8 cellular contexts compared by ENCODE assay signal in genomic region chr5:177491429-177491945, GRCh38. TPM values are rescaled to one million over a fixed set of nuclear protein-coding genes. Genes with fewer than 3 reads are reported as not detected.
DNase-seq lines count a peak whose midpoint lies in the region; ATAC-seq, FAIRE-seq and TF ChIP-seq lines count a peak whose summit lies in the region.

No MANE protein-coding gene starts in this region.

- BruUV-seq in K562 (replicated peaks; lab: Mats Ljungman, UMichigan), result no TSS peak

- WGBS in K562 (ENCODE audit: insufficient coverage, low coverage, missing lambda C conversion rate), result 2% methylated on average over 18 of the region's 43 CpGs

- in situ Hi-C loops in K562 (cut with MboI), result no loop called here

- H3K4me1 Mint-ChIP-seq in mesothelial cell of epicardium, result peaks cover 38% of the 10 kb centered on the region

- H3K4me1 ChIP-seq in Loucy (ENCODE audit: insufficient read depth, low read length, poor library complexity, severe bottlenecking) (peaks cover 5% of the 10 kb centered on the region), K562 (replicated peaks in 1 of 2; ENCODE audit: control insufficient read depth in 2 of 2, insufficient read depth in 2 of 2, low read length in 2 of 2) (peaks cover 40 to 79% of the 10 kb centered on the region in 2 experiments)

- H2AFZ ChIP-seq in Loucy (ENCODE audit: low read length) (no peak overlapping the region), K562 (ENCODE audit: low read depth, low read length) (no peak overlapping the region)

- FAIRE-seq in K562 (lab: Jason Lieb, UNC), result peak; percentile 70

- 0 out of 2 replicates have a peak, but pooled peaks have one; percentile 10 for TF ChIP-seq EP300 in K562 (IDR thresholded peaks at IDR 0.05; ENCODE audit: low read length)

- no peak overlapping the region for H3K4me3 Mint-ChIP-seq in mesothelial cell of epicardium

- H3F3A ChIP-seq in Loucy (ENCODE audit: low read depth), result no peaks in the 10 kb centered on the region

- peak overlapping the region; percentile 53 for H3K27ac Mint-ChIP-seq in mesothelial cell of epicardium

- H4K20me1 ChIP-seq in Loucy (ENCODE audit: insufficient read depth, low read length, poor library complexity, severe bottlenecking) (peaks cover 13% of the 10 kb centered on the region), K562 (replicated peaks; ENCODE audit: control insufficient read depth, insufficient read depth, low read length) (peaks cover 3% of the 10 kb centered on the region; the same call in 1 of the 2 replicates)

- peak overlapping the region; percentile 23; the same call in 1 of the 3 replicates for H3K27ac ChIP-seq in K562 (ENCODE audit: extremely low read depth, low read depth, low read length)

- H3K9me3 ChIP-seq in Loucy (ENCODE audit: insufficient read depth, low read depth, low read length), result no peaks in the 10 kb centered on the region
- H3K9me3 ChIP-seq in K562 (replicated peaks; ENCODE audit: control insufficient read depth, insufficient read depth, low read depth, low read length), result no peaks in the 10 kb centered on the region

- no peaks in the 10 kb centered on the region for H3K9me3 Mint-ChIP-seq in mesothelial cell of epicardium

- peak; percentile 87 for ATAC-seq in K562
- no peak for ATAC-seq in GM19035 (IDR thresholded peaks at IDR 0.05; ENCODE audit: unreplicated experiment)

- H3K4me3 ChIP-seq in Loucy (ENCODE audit: low read length, poor library complexity, severe bottlenecking) (no peak overlapping the region), K562 (no peak overlapping the region)

- no peak for TF ChIP-seq POLR2A in K562 (conservative IDR thresholded peaks at IDR 0.05)

- H3K79me2 ChIP-seq in Loucy (ENCODE audit: insufficient read depth, low read length) (peaks cover 33% of the 10 kb centered on the region; the same call in 1 of the 2 replicates), K562 (ENCODE audit: control insufficient read depth, insufficient read depth, low read length) (peaks cover 38% of the 10 kb centered on the region)

- no peaks in the 10 kb centered on the region for H3K27me3 ChIP-seq in Loucy (ENCODE audit: insufficient read depth, low read length, poor library complexity, severe bottlenecking)
- H3K27me3 ChIP-seq in K562 (ENCODE audit: control insufficient read depth in 2 of 2, insufficient read depth in 2 of 2, low read length in 2 of 2), result no peaks in the 10 kb centered on the region

- peak; percentile 49 for TF ChIP-seq CTCF in GM10248 (IDR thresholded peaks at IDR 0.05; ENCODE audit: control extremely low read depth, extremely low read depth, low read depth, missing control alignments)
- peak; percentile 23; the same call in 1 of the 2 replicates for TF ChIP-seq CTCF in Loucy (conservative IDR thresholded peaks at IDR 0.05; ENCODE audit: low read length)
- peak; percentile 97 to 99 (median 98) for TF ChIP-seq CTCF in K562 (IDR thresholded peaks at IDR 0.05 in 2 of 3, conservative IDR thresholded peaks at IDR 0.05 in 1 of 3; ENCODE audit: insufficient read depth in 2 of 3, low read depth in 1 of 3, low read length in 3 of 3)
- TF ChIP-seq CTCF in mesothelial cell of epicardium (IDR thresholded peaks at IDR 0.05; ENCODE audit: unreplicated experiment), result peak; percentile 99

- DNase-seq in GM10248 (ENCODE audit: extremely low spot score) (peak; percentile 59), K562 (ENCODE audit: extremely low read depth in 1 of 4, low spot score in 3 of 4) (peak; percentile 94 to 97 (median 96)), mesothelial cell of epicardium (ENCODE audit: low spot score in 2 of 2, unreplicated experiment in 2 of 2) (peak; percentile 67 to 83), middle frontal gyrus (ENCODE audit: extremely low spot score, low spot score) (no peak), NCI-H1436 (lab: John Stamatoyannopoulos, UW) (no peak), NCI-H524 treated with DMSO at 0.1 percent for 48 hours (lab: John Stamatoyannopoulos, UW) (no peak)

- no peaks in the 10 kb centered on the region for H3K27me3 Mint-ChIP-seq in mesothelial cell of epicardium (ENCODE audit: low read depth)

- H3K9ac ChIP-seq in Loucy (ENCODE audit: low read depth, low read length, poor library complexity, severe bottlenecking) (no peak overlapping the region), K562 (ENCODE audit: insufficient read depth in 1 of 2, low read depth in 2 of 2, low read length in 2 of 2) (no peak overlapping the region)

- TF ChIP-seq RAD21 in K562 (CRISPR knock-in tag; conservative IDR thresholded peaks at IDR 0.05 in 1 of 2, IDR thresholded peaks at IDR 0.05 in 1 of 2), result peak; percentile 75 to 93

- H3K4me2 ChIP-seq in Loucy (ENCODE audit: low read depth, low read length, poor library complexity, severe bottlenecking) (no peak overlapping the region), K562 (ENCODE audit: insufficient read depth, low read length) (0 out of 2 replicates have a peak overlapping the region, but pooled peaks have one; percentile 6)

- no peaks in the 10 kb centered on the region for H3K9me1 ChIP-seq in K562 (ENCODE audit: control insufficient read depth, insufficient read depth, low read length)

- intact Hi-C loops in K562 (cut with micrococcal nuclease), result loop anchor here (1.0 kb wide), 1 partner anchor 10 kb away; no protein-coding TSS in a partner anchor

- CTCF ChIA-PET in GM10248 (lab: Yijun Ruan, JAX), result interaction anchor here (1.2 to 3.3 kb wide), 5 partner anchors 10 to 87 kb away, joined by 3 to 22 read pairs (median 17); no protein-coding TSS in a partner anchor
- CTCF ChIA-PET in K562 (lab: Yijun Ruan, JAX; ENCODE audit: low intra/inter-chr PET ratio), result interaction anchor here (0.6 to 2.2 kb wide), 3 partner anchors 9 to 19 kb away, joined by 3 to 19 read pairs (median 4); no protein-coding TSS in a partner anchor

- peaks cover 28% of the 10 kb centered on the region for H3K36me3 Mint-ChIP-seq in mesothelial cell of epicardium

- H3K9me2 ChIP-seq in Loucy (replicated peaks; ENCODE audit: low read depth, low read length), result no peaks in the 10 kb centered on the region

- POLR2A ChIA-PET in GM10248 (lab: Yijun Ruan, JAX), result no interaction called here
- POLR2A ChIA-PET in K562 (lab: Yijun Ruan, JAX), result interaction anchor here (1.0 to 4.0 kb wide), 9 partner anchors 10 to 37 kb away, joined by 3 to 21 read pairs (median 7); partner anchors contain the start of genes DBN1 and DOK3

- H3K36me3 ChIP-seq in Loucy (ENCODE audit: insufficient read depth, low read length) (peaks cover 4% of the 10 kb centered on the region; the same call in 1 of the 2 replicates), K562 (ENCODE audit: control insufficient read depth, insufficient read depth, low read length) (peaks cover 84% of the 10 kb centered on the region; the same call in 2 of the 3 replicates)

RNA-seq across cellular contexts. Expression of gene PDLIM7, which starts 5.9 kb away (rescaled TPM):
- total RNA-seq in K562 (2011; cell fraction: chromatin; rRNA removed; ENCODE audit: low replicate concordance), result 145 and 420 TPM in 2 replicates
- total RNA-seq in K562 (2011; cell fraction: nucleolus; rRNA removed), result 271 and 275 TPM in 2 replicates
- 200 and 231 TPM in 2 replicates for total RNA-seq in K562 (2011; cell fraction: nucleoplasm; rRNA removed)
- total RNA-seq in K562 (2014; rRNA removed) (85.6 and 89.0 TPM in 2 replicates), K562 (2014; rRNA removed; fragmentation: Illumina TruSeq; extraction: Trizol) (6.4 and 10.4 TPM in 2 replicates), K562 (2015; rRNA removed; fragmentation: Illumina TruSeq; extraction: Trizol) (32.6 and 38.1 TPM in 2 replicates), K562 (2021) (112 and 124 TPM in 2 replicates), mesothelial cell of epicardium (472 to 494 TPM (median 482 TPM) in 3 replicates)
- polyA plus RNA-seq in K562 (2011; rRNA removed) (34.7 and 66.8 TPM in 2 replicates), K562 (2014; fragmentation: Illumina TruSeq; extraction: Trizol) (25.5 and 49.4 TPM in 2 replicates), K562 (2014; fragmentation: Nextera tagmentation; extraction: Ambion mirVana) (1 to 10 TPM; 2.1 to 4.1 TPM), K562 (2014; rRNA removed) (115 and 119 TPM in 2 replicates)
- 40.6 and 105 TPM in 2 replicates for polyA plus RNA-seq in K562 (2011; cell fraction: cytosol; rRNA removed)
- 255 and 454 TPM in 2 replicates for polyA plus RNA-seq in K562 (2011; cell fraction: nucleus; rRNA removed)
- polyA plus RNA-seq in K562 (2012), result 79.5 and 127 TPM in 2 replicates
- polyA minus RNA-seq in K562 (2011; rRNA and poly(A)+ RNA removed), result 18.4 and 18.7 TPM in 2 replicates
- 39.0 and 41.5 TPM in 2 replicates for polyA minus RNA-seq in K562 (2011; cell fraction: cytosol; rRNA and poly(A)+ RNA removed)
- polyA minus RNA-seq in K562 (2011; cell fraction: nucleus; rRNA and poly(A)+ RNA removed), result 90.7 and 100 TPM in 2 replicates

RNA-seq across cellular contexts. Expression of gene DBN1, which starts 18.1 kb away (rescaled TPM):
- 62.9 and 114 TPM in 2 replicates for total RNA-seq in K562 (2011; cell fraction: chromatin; rRNA removed; ENCODE audit: low replicate concordance)
- total RNA-seq in K562 (2011; cell fraction: nucleolus; rRNA removed), result 51.0 and 54.6 TPM in 2 replicates
- 24.9 and 46.2 TPM in 2 replicates for total RNA-seq in K562 (2011; cell fraction: nucleoplasm; rRNA removed)
- total RNA-seq in K562 (2014; rRNA removed) (72.9 and 87.2 TPM in 2 replicates), K562 (2014; rRNA removed; fragmentation: Illumina TruSeq; extraction: Trizol) (11.7 and 12.3 TPM in 2 replicates), K562 (2015; rRNA removed; fragmentation: Illumina TruSeq; extraction: Trizol) (27.9 and 33.0 TPM in 2 replicates), K562 (2021) (78.9 and 84.3 TPM in 2 replicates), mesothelial cell of epicardium (365 to 369 TPM (median 367 TPM) in 3 replicates)
- polyA plus RNA-seq in K562 (2011; rRNA removed) (34.3 and 44.2 TPM in 2 replicates), K562 (2014; fragmentation: Illumina TruSeq; extraction: Trizol) (22.1 and 54.4 TPM in 2 replicates), K562 (2014; fragmentation: Nextera tagmentation; extraction: Ambion mirVana) (under 1 TPM; 0.25 to 0.34 TPM), K562 (2014; rRNA removed) (53.2 and 81.8 TPM in 2 replicates)
- polyA plus RNA-seq in K562 (2011; cell fraction: cytosol; rRNA removed), result 21.2 and 83.9 TPM in 2 replicates
- polyA plus RNA-seq in K562 (2011; cell fraction: nucleus; rRNA removed), result 142 and 188 TPM in 2 replicates
- polyA plus RNA-seq in K562 (2012), result 44.7 and 45.1 TPM in 2 replicates
- polyA minus RNA-seq in K562 (2011; rRNA and poly(A)+ RNA removed), result 20.0 and 24.6 TPM in 2 replicates
- polyA minus RNA-seq in K562 (2011; cell fraction: cytosol; rRNA and poly(A)+ RNA removed), result 26.6 and 37.0 TPM in 2 replicates
- 30.0 and 61.5 TPM in 2 replicates for polyA minus RNA-seq in K562 (2011; cell fraction: nucleus; rRNA and poly(A)+ RNA removed)

RNA-seq across cellular contexts. Expression of gene DOK3, which starts 18.1 kb away (rescaled TPM):
- 31.3 and 80.0 TPM in 2 replicates for total RNA-seq in K562 (2011; cell fraction: chromatin; rRNA removed; ENCODE audit: low replicate concordance)
- 40.8 and 45.7 TPM in 2 replicates for total RNA-seq in K562 (2011; cell fraction: nucleolus; rRNA removed)
- total RNA-seq in K562 (2011; cell fraction: nucleoplasm; rRNA removed), result 31.9 and 45.3 TPM in 2 replicates
- total RNA-seq in K562 (2014; rRNA removed) (9.2 and 11.0 TPM in 2 replicates), K562 (2014; rRNA removed; fragmentation: Illumina TruSeq; extraction: Trizol) (2.0 TPM in 2 replicates), K562 (2015; rRNA removed; fragmentation: Illumina TruSeq; extraction: Trizol) (5.9 and 7.2 TPM in 2 replicates), K562 (2021) (15.7 and 21.1 TPM in 2 replicates), mesothelial cell of epicardium (4.7 to 7.8 TPM (median 5.8 TPM) in 3 replicates)
- polyA plus RNA-seq in K562 (2011; rRNA removed) (8.0 and 16.1 TPM in 2 replicates), K562 (2014; fragmentation: Illumina TruSeq; extraction: Trizol) (10.1 and 12.5 TPM in 2 replicates), K562 (2014; fragmentation: Nextera tagmentation; extraction: Ambion mirVana) (1 to 10 TPM; 1.3 to 1.7 TPM), K562 (2014; rRNA removed) (16.9 and 23.0 TPM in 2 replicates)
- polyA plus RNA-seq in K562 (2011; cell fraction: cytosol; rRNA removed), result 15.1 and 21.5 TPM in 2 replicates
- polyA plus RNA-seq in K562 (2011; cell fraction: nucleus; rRNA removed), result 70.3 and 111 TPM in 2 replicates
- polyA plus RNA-seq in K562 (2012), result 14.5 and 23.5 TPM in 2 replicates
- polyA minus RNA-seq in K562 (2011; rRNA and poly(A)+ RNA removed), result 3.9 and 4.1 TPM in 2 replicates
- 7.4 and 11.9 TPM in 2 replicates for polyA minus RNA-seq in K562 (2011; cell fraction: cytosol; rRNA and poly(A)+ RNA removed)
- polyA minus RNA-seq in K562 (2011; cell fraction: nucleus; rRNA and poly(A)+ RNA removed), result 18.3 and 19.9 TPM in 2 replicates

RNA-seq across cellular contexts. Expression of gene DDX41, which starts 25.3 kb away (rescaled TPM):
- 156 and 392 TPM in 2 replicates for total RNA-seq in K562 (2011; cell fraction: chromatin; rRNA removed; ENCODE audit: low replicate concordance)
- total RNA-seq in K562 (2011; cell fraction: nucleolus; rRNA removed), result 235 and 242 TPM in 2 replicates
- 123 and 170 TPM in 2 replicates for total RNA-seq in K562 (2011; cell fraction: nucleoplasm; rRNA removed)
- total RNA-seq in K562 (2014; rRNA removed) (284 and 396 TPM in 2 replicates), K562 (2014; rRNA removed; fragmentation: Illumina TruSeq; extraction: Trizol) (41.4 and 53.7 TPM in 2 replicates), K562 (2015; rRNA removed; fragmentation: Illumina TruSeq; extraction: Trizol) (97.1 and 116 TPM in 2 replicates), K562 (2021) (164 and 167 TPM in 2 replicates), mesothelial cell of epicardium (91.2 to 101 TPM (median 95.4 TPM) in 3 replicates)
- polyA plus RNA-seq in K562 (2011; rRNA removed) (138 and 148 TPM in 2 replicates), K562 (2014; fragmentation: Illumina TruSeq; extraction: Trizol) (94.9 and 113 TPM in 2 replicates), K562 (2014; fragmentation: Nextera tagmentation; extraction: Ambion mirVana) (10 to 100 TPM; 38.2 to 60.1 TPM), K562 (2014; rRNA removed) (234 and 236 TPM in 2 replicates)
- 199 and 327 TPM in 2 replicates for polyA plus RNA-seq in K562 (2011; cell fraction: cytosol; rRNA removed)
- 545 and 753 TPM in 2 replicates for polyA plus RNA-seq in K562 (2011; cell fraction: nucleus; rRNA removed)
- 166 and 178 TPM in 2 replicates for polyA plus RNA-seq in K562 (2012)
- 143 and 154 TPM in 2 replicates for polyA minus RNA-seq in K562 (2011; rRNA and poly(A)+ RNA removed)
- polyA minus RNA-seq in K562 (2011; cell fraction: cytosol; rRNA and poly(A)+ RNA removed), result 157 and 376 TPM in 2 replicates
- polyA minus RNA-seq in K562 (2011; cell fraction: nucleus; rRNA and poly(A)+ RNA removed), result 191 and 218 TPM in 2 replicates

RNA-seq across cellular contexts. Expression of gene PRR7, which starts 44.9 kb away (rescaled TPM):
- total RNA-seq in K562 (2011; cell fraction: chromatin; rRNA removed; ENCODE audit: low replicate concordance), result 1.6 TPM in 1 of 2 replicates, not detected in the other
- 3.3 and 4.7 TPM in 2 replicates for total RNA-seq in K562 (2011; cell fraction: nucleolus; rRNA removed)
- total RNA-seq in K562 (2011; cell fraction: nucleoplasm; rRNA removed), result 1.0 and 1.9 TPM in 2 replicates
- total RNA-seq in K562 (2014; rRNA removed), result 11.3 and 14.9 TPM in 2 replicates
- total RNA-seq in K562 (2014; rRNA removed; fragmentation: Illumina TruSeq; extraction: Trizol), result not detected in 2 replicates
- total RNA-seq in K562 (2015; rRNA removed; fragmentation: Illumina TruSeq; extraction: Trizol), result 0.80 and 1.2 TPM in 2 replicates
- 9.7 and 10.4 TPM in 2 replicates for total RNA-seq in K562 (2021)
- polyA plus RNA-seq in K562 (2011; rRNA removed), result 0.92 and 1.0 TPM in 2 replicates
- polyA plus RNA-seq in K562 (2011; cell fraction: cytosol; rRNA removed), result 3.5 and 22.1 TPM in 2 replicates
- polyA plus RNA-seq in K562 (2011; cell fraction: nucleus; rRNA removed), result 3.3 and 7.7 TPM in 2 replicates
- 2.3 and 4.3 TPM in 2 replicates for polyA plus RNA-seq in K562 (2012)
- 0.24 TPM in 1 of 2 replicates, not detected in the other for polyA plus RNA-seq in K562 (2014; fragmentation: Illumina TruSeq; extraction: Trizol)
- not detected for polyA plus RNA-seq in K562 (2014; fragmentation: Nextera tagmentation; extraction: Ambion mirVana)
- polyA plus RNA-seq in K562 (2014; rRNA removed), result 10.9 and 11.2 TPM in 2 replicates
- polyA minus RNA-seq in K562 (2011; rRNA and poly(A)+ RNA removed), result not detected in 2 replicates
- 3.3 and 6.1 TPM in 2 replicates for polyA minus RNA-seq in K562 (2011; cell fraction: cytosol; rRNA and poly(A)+ RNA removed)
- polyA minus RNA-seq in K562 (2011; cell fraction: nucleus; rRNA and poly(A)+ RNA removed), result 2.1 and 2.6 TPM in 2 replicates
- total RNA-seq in mesothelial cell of epicardium, result 5.3 to 5.9 TPM (median 5.7 TPM) in 3 replicates

Comparison
In these comparisons a context has a peak if more than half of its experiments do, and no peak if none do; other contexts are left out.
1. DNase-seq: peak in GM10248 (single experiment), K562 (4 of 4) and mesothelial cell of epicardium (2 of 2); none in middle frontal gyrus (single experiment), NCI-H1436 (single experiment) and NCI-H524 treated with DMSO at 0.1 percent for 48 hours (single experiment).
2. CTCF ChIP-seq: peak in every context shown above with its lines; median percentile 99 in mesothelial cell of epicardium; 98 in K562; 49 in GM10248; 23 in Loucy.